ENCODE assay signal across 2 cellular contexts in genomic region chr12:131796754-131797587, GRCh38.
TF ChIP-seq lines count a peak whose summit lies in the region.

No MANE protein-coding gene starts in this region.

TF ChIP-seq in HCT116, 20 proteins besides CTCF, POLR2A, EP300 and RAD21:
- TF ChIP-seq EZH2phosphoT487 (IDR thresholded peaks at IDR 0.05; ENCODE audit: borderline replicate concordance), result no peak
- TF ChIP-seq POLR2AphosphoS5 (IDR thresholded peaks at IDR 0.05; ENCODE audit: low read depth, low read length), result no peak
- TF ChIP-seq EZH2 (IDR thresholded peaks at IDR 0.05), result no peak
- no peak for TF ChIP-seq SP1 (IDR thresholded peaks at IDR 0.05; ENCODE audit: low read depth)
- no peak for TF ChIP-seq EGR1 (IDR thresholded peaks at IDR 0.05; ENCODE audit: low read depth)
- TF ChIP-seq JUND (IDR thresholded peaks at IDR 0.05), result no peak
- no peak for TF ChIP-seq CBX3 (IDR thresholded peaks at IDR 0.05; ENCODE audit: low read depth)
- no peak for TF ChIP-seq SIN3A (IDR thresholded peaks at IDR 0.05; ENCODE audit: low read depth)
- no peak for TF ChIP-seq ZNF274 (IDR thresholded peaks at IDR 0.05; ENCODE audit: low read depth, low read length)
- TF ChIP-seq REST (IDR thresholded peaks at IDR 0.05; ENCODE audit: low read depth), result no peak
- TF ChIP-seq ZFX (IDR thresholded peaks at IDR 0.05), result no peak
- no peak for TF ChIP-seq SRF (IDR thresholded peaks at IDR 0.05; ENCODE audit: low read depth)
- TF ChIP-seq YY1 (IDR thresholded peaks at IDR 0.05; ENCODE audit: extremely low read depth, insufficient replicate concordance, low read depth, low read length), result no peak
- TF ChIP-seq MAX (IDR thresholded peaks at IDR 0.05), result no peak
- TF ChIP-seq ELF1 (IDR thresholded peaks at IDR 0.05; ENCODE audit: borderline replicate concordance, low read depth), result no peak
- no peak for TF ChIP-seq FOSL1 (IDR thresholded peaks at IDR 0.05; ENCODE audit: low read depth)
- no peak for TF ChIP-seq ATF3 (IDR thresholded peaks at IDR 0.05)
- no peak for TF ChIP-seq CEBPB (IDR thresholded peaks at IDR 0.05; ENCODE audit: low read depth)
- TF ChIP-seq ZBTB33 (IDR thresholded peaks at IDR 0.05; ENCODE audit: extremely low read depth, insufficient replicate concordance, low read length), result no peak
TF ChIP-seq in HCT116: peak in this region for 0.

TF ChIP-seq in K562, 482 proteins besides CTCF, POLR2A, EP300 and RAD21:
- no peak for TF ChIP-seq XRCC4 (IDR thresholded peaks at IDR 0.05; ENCODE audit: extremely low read depth, insufficient read depth, insufficient read length)
- TF ChIP-seq IRF9 (tag; IDR thresholded peaks at IDR 0.05), result no peak
- no peak for TF ChIP-seq ETV5 (CRISPR knock-in tag; IDR thresholded peaks at IDR 0.05; ENCODE audit: low read depth)
- peak; percentile 58 for TF ChIP-seq POLR2G (IDR thresholded peaks at IDR 0.05; ENCODE audit: low read depth, low read length)
- TF ChIP-seq SMARCC2 (IDR thresholded peaks at IDR 0.05; ENCODE audit: low read depth), result no peak
- TF ChIP-seq ZBTB33 (CRISPR knock-in tag; IDR thresholded peaks at IDR 0.05), result peak; percentile 33; the same call in 1 of the 2 replicates
- no peak for TF ChIP-seq SNIP1 (IDR thresholded peaks at IDR 0.05; ENCODE audit: low read depth)
- TF ChIP-seq LEF1 (IDR thresholded peaks at IDR 0.05), result no peak
- TF ChIP-seq ZNF263 (CRISPR knock-in tag; IDR thresholded peaks at IDR 0.05; ENCODE audit: borderline replicate concordance), result peak; percentile 44; the same call in 1 of the 2 replicates
- no peak for TF ChIP-seq KAT7 (CRISPR knock-in tag; IDR thresholded peaks at IDR 0.05; ENCODE audit: borderline replicate concordance)
